ENCODE assay signal across 20 cellular contexts in the genomic region with DNA sequence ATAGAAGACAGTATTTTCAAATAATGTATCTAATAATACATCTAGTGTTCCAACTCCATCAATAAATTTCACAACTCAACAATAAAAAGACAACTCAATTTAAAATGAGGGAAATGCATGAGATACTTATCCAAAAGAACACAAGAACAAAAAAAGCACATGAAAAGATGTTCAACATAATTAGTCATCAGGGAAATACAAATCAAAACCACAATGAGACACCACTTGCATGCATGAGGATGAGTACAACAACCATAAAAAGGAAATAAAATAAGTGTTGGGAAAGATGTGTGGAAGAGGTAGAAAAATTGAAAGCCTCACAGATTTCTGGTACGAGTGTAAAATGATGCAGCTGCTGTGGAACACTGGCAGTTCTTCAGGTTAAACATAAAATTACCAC.
"Had no signal": no experiment of that assay in that cellular context is flagged by ENCODE, and none has a peak within 500 bp of the region (broad histone marks: within the 10 kb centered on the region; RNA-seq: fewer than 3 reads in every experiment).

No MANE protein-coding gene starts in this region.

- H3K27me3 Mint-ChIP-seq: activated CD8-positive, alpha-beta memory T cell treated with anti-CD3 and anti-CD28 coated beads, Interleukin-2, amount 10 ng/mL, durations not matched to agents 7 days and 5 days; activated naive CD8-positive, alpha-beta T cell treated with anti-CD3 and anti-CD28 coated beads for 36 hours; activated T-helper 17 cell treated with anti-CD3 and anti-CD28 coated beads, Interleukin-2, amount 50 U/mL, for 72 hours; progenitor cell of endocrine pancreas had no signal

- H3K4me1 ChIP-seq: neural progenitor cell, right atrium auricular region, tibial nerve, uterus had no signal

- DNase-seq: activated CD4-positive, alpha-beta T cell treated with anti-CD3 and anti-CD28 coated beads, Interleukin-2, amount 50 U/mL, for 48 hours; activated CD8-positive, alpha-beta memory T cell treated with anti-CD3 and anti-CD28 coated beads, Interleukin-2, amount 10 ng/mL, durations not matched to agents 7 days and 5 days; activated naive CD4-positive, alpha-beta T cell; activated naive CD8-positive, alpha-beta T cell treated with anti-CD3 and anti-CD28 coated beads for 36 hours; anterior cingulate cortex; brain microvascular endothelial cell; erythroblast; immature natural killer cell; mesenchymal stem cell; mucosa of descending colon; naive B cell; stimulated activated naive CD8-positive, alpha-beta T cell treated with anti-CD3 and anti-CD28 coated beads, Interleukin-15, Interleukin-2, amounts not matched to agents 100 U/mL and 50 U/mL, for 24 hours; substantia nigra; uterus had no signal

- H3K36me3 ChIP-seq: brain microvascular endothelial cell, neural progenitor cell, right atrium auricular region, tibial nerve, uterus had no signal

- H3K27ac ChIP-seq: brain microvascular endothelial cell, coronary artery, neural progenitor cell, right atrium auricular region, tibial nerve, uterus had no signal

- H3K9me3 ChIP-seq: mucosa of descending colon, right atrium auricular region, tibial nerve, uterus had no signal

- H3K4me3 ChIP-seq: coronary artery, mucosa of descending colon, neural progenitor cell, right atrium auricular region, tibial nerve, uterus had no signal

- H3K4me3 Mint-ChIP-seq: activated CD8-positive, alpha-beta memory T cell treated with anti-CD3 and anti-CD28 coated beads, Interleukin-2, amount 10 ng/mL, durations not matched to agents 7 days and 5 days; activated naive CD8-positive, alpha-beta T cell treated with anti-CD3 and anti-CD28 coated beads for 36 hours; activated T-helper 17 cell treated with anti-CD3 and anti-CD28 coated beads, Interleukin-2, amount 50 U/mL, for 72 hours; immature natural killer cell; naive B cell; neural progenitor cell had no signal

- H3K27me3 ChIP-seq: brain microvascular endothelial cell, neural progenitor cell, right atrium auricular region, tibial nerve, uterus had no signal

- H3K27ac Mint-ChIP-seq: activated CD8-positive, alpha-beta memory T cell treated with anti-CD3 and anti-CD28 coated beads, Interleukin-2, amount 10 ng/mL, durations not matched to agents 7 days and 5 days; activated naive CD8-positive, alpha-beta T cell treated with anti-CD3 and anti-CD28 coated beads for 36 hours; activated T-helper 17 cell treated with anti-CD3 and anti-CD28 coated beads, Interleukin-2, amount 50 U/mL, for 72 hours; immature natural killer cell; naive B cell; neural progenitor cell; progenitor cell of endocrine pancreas had no signal

- ATAC-seq: activated CD8-positive, alpha-beta memory T cell treated with anti-CD3 and anti-CD28 coated beads, Interleukin-2, amount 10 ng/mL, durations not matched to agents 7 days and 5 days; activated T-helper 17 cell treated with anti-CD3 and anti-CD28 coated beads, Interleukin-2, amount 50 U/mL, for 72 hours; mucosa of descending colon; stimulated activated naive CD8-positive, alpha-beta T cell treated with anti-CD3 and anti-CD28 coated beads, Interleukin-15, Interleukin-2, amounts not matched to agents 100 U/mL and 50 U/mL, for 24 hours had no signal

- H3K4me1 Mint-ChIP-seq: activated CD8-positive, alpha-beta memory T cell treated with anti-CD3 and anti-CD28 coated beads, Interleukin-2, amount 10 ng/mL, durations not matched to agents 7 days and 5 days; activated naive CD8-positive, alpha-beta T cell treated with anti-CD3 and anti-CD28 coated beads for 36 hours; activated T-helper 17 cell treated with anti-CD3 and anti-CD28 coated beads, Interleukin-2, amount 50 U/mL, for 72 hours; immature natural killer cell; naive B cell had no signal

- H3K9me3 Mint-ChIP-seq: neural progenitor cell had no signal

- H3K36me3 Mint-ChIP-seq: activated CD8-positive, alpha-beta memory T cell treated with anti-CD3 and anti-CD28 coated beads, Interleukin-2, amount 10 ng/mL, durations not matched to agents 7 days and 5 days; activated naive CD8-positive, alpha-beta T cell treated with anti-CD3 and anti-CD28 coated beads for 36 hours; immature natural killer cell; naive B cell; neural progenitor cell had no signal
